8 cellular contexts compared by ENCODE assay signal in genomic region chr4:123587983-123588494, GRCh38.
DNase-seq lines count a peak whose midpoint lies in the region; ATAC-seq, FAIRE-seq and TF ChIP-seq lines count a peak whose summit lies in the region.

No MANE protein-coding gene starts in this region.

- peaks cover 14 to 30% of the 10 kb centered on the region in 2 donors for H3K4me1 Mint-ChIP-seq in immature natural killer cell
- peaks cover 5% of the 10 kb centered on the region for H3K4me1 Mint-ChIP-seq in activated CD4-positive, alpha-beta T cell treated with anti-CD3 and anti-CD28 coated beads, Interleukin-2, amount 10 ng/mL, durations not matched to agents 24 days and 14 days

- DNase-seq in immature natural killer cell = no peak
- DNase-seq in urothelium cell line (ENCODE audit: low spot score) = peak; percentile 58
- DNase-seq in activated CD4-positive, alpha-beta T cell treated with anti-CD3 and anti-CD28 coated beads, Interleukin-2, amount 10 ng/mL, durations not matched to agents 24 days and 14 days = no peak
- no peak for DNase-seq in GDM1 (lab: John Stamatoyannopoulos, UW)

- no peak for FAIRE-seq in urothelium cell line (lab: Jason Lieb, UNC)

- peaks cover 0 to 2% (median 0%) of the 10 kb centered on the region in 3 donors for H3K27me3 Mint-ChIP-seq in immature natural killer cell (ENCODE audit: low read depth in 3 of 3)
- peaks cover 4% of the 10 kb centered on the region for H3K27me3 Mint-ChIP-seq in activated CD4-positive, alpha-beta T cell treated with anti-CD3 and anti-CD28 coated beads, Interleukin-2, amount 10 ng/mL, durations not matched to agents 24 days and 14 days

- peak overlapping the region in 3 of 5 donors; percentile 34 to 50 (median 42) for H3K4me3 Mint-ChIP-seq in immature natural killer cell
- H3K4me3 Mint-ChIP-seq in activated CD4-positive, alpha-beta T cell treated with anti-CD3 and anti-CD28 coated beads, Interleukin-2, amount 10 ng/mL, durations not matched to agents 24 days and 14 days = no peak overlapping the region

- ATAC-seq in GM18867 (IDR thresholded peaks at IDR 0.05; ENCODE audit: unreplicated experiment) = peak; percentile 26
- ATAC-seq in HG03342 (IDR thresholded peaks at IDR 0.05; ENCODE audit: unreplicated experiment) = peak; percentile 20
- peak; percentile 90 for ATAC-seq in SK-N-SH treated with all-trans-retinoic acid at 6 μM for 48 hours
- ATAC-seq in HG02885 (IDR thresholded peaks at IDR 0.05; ENCODE audit: poor library complexity, unreplicated experiment) = no peak

- peak overlapping the region in 3 of 6 donors; percentile 33 to 58 (median 47) for H3K27ac Mint-ChIP-seq in immature natural killer cell
- no peak overlapping the region for H3K27ac Mint-ChIP-seq in activated CD4-positive, alpha-beta T cell treated with anti-CD3 and anti-CD28 coated beads, Interleukin-2, amount 10 ng/mL, durations not matched to agents 24 days and 14 days

- no peaks in the 10 kb centered on the region for H3K9me3 Mint-ChIP-seq in immature natural killer cell
- peaks cover 4% of the 10 kb centered on the region for H3K9me3 Mint-ChIP-seq in activated CD4-positive, alpha-beta T cell treated with anti-CD3 and anti-CD28 coated beads, Interleukin-2, amount 10 ng/mL, durations not matched to agents 24 days and 14 days

- intact Hi-C loops in activated CD4-positive, alpha-beta T cell treated with anti-CD3 and anti-CD28 coated beads, Interleukin-2, amount 10 ng/mL, durations not matched to agents 24 days and 14 days (cut with micrococcal nuclease) = no loop called here

- peaks cover 0 to 7% (median 0%) of the 10 kb centered on the region in 3 donors for H3K36me3 Mint-ChIP-seq in immature natural killer cell
- peaks cover 2% of the 10 kb centered on the region for H3K36me3 Mint-ChIP-seq in activated CD4-positive, alpha-beta T cell treated with anti-CD3 and anti-CD28 coated beads, Interleukin-2, amount 10 ng/mL, durations not matched to agents 24 days and 14 days (ENCODE audit: low read depth)

TF ChIP-seq in SK-N-SH treated with all-trans-retinoic acid at 6 μM for 48 hours, 23 proteins besides CTCF, POLR2A, EP300 and RAD21:
- peak; percentile 57; the same call in 1 of the 2 replicates for TF ChIP-seq TCF4 (CRISPR knock-in tag; IDR thresholded peaks at IDR 0.05; ENCODE audit: borderline replicate concordance)
- peak; percentile 71 for TF ChIP-seq TSHZ2 (CRISPR knock-in tag; IDR thresholded peaks at IDR 0.05)
- no peak for TF ChIP-seq POU6F1 (CRISPR knock-in tag; IDR thresholded peaks at IDR 0.05; ENCODE audit: borderline replicate concordance, low read depth)
